24 cellular contexts compared by ENCODE assay signal in the genomic region with DNA sequence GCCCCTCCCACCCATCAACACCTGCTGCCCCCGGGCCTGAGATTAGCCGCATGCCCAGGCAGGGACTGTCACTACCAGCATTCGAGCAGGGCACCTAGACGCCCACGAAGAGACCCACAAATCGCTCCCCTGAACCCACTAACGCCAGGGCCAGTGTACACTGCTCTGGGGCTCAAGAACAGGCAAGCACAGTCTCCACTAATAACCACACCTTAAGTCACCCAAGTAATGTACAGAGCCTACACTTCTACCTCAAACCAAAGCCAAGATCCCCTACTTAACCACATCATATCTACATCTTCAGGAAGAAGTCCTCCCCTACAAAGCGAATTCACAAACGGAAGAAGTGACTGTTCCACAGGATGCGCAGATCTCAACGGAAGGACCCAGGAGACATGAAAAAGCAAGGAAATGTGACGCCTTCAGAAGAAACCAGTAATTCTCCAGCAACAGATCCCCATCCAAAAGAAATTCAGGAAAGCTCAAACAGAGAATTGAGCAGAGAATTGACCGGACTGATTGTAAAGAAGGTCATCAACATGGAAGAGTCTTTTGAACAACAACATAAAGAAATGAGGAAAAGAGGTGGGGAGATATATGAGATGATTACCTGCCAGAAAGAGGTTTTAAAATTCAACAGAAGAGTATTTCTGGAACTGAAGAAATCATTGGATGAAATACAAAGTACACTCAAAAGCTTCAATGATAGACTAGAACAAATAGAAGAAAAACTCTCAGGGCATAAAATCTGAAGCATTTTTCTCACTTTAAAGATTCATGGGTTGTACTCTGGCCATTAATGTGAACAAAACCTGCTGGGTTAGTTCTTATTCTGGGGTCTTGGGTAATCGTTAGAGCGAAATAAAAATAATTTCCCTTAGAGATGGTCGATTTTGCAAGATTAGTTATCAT. TPM values are rescaled to one million over a fixed set of nuclear protein-coding genes. Genes with fewer than 3 reads are reported as not detected.
DNase-seq lines count a peak whose midpoint lies in the region; ATAC-seq, FAIRE-seq and TF ChIP-seq lines count a peak whose summit lies in the region.
"Had no signal": no experiment of that assay in that cellular context is flagged by ENCODE, and none has a peak within 500 bp of the region (broad histone marks: within the 10 kb centered on the region; RNA-seq: fewer than 3 reads in every experiment).

No MANE protein-coding gene starts in this region.

- no peak for TF ChIP-seq POLR2A in NB4 (IDR thresholded peaks at IDR 0.05; ENCODE audit: extremely low read depth, insufficient read length)

- H3K4me1 ChIP-seq in CD4-positive, alpha-beta memory T cell (ENCODE audit: insufficient read depth, low read length), result peaks cover 3% of the 10 kb centered on the region
- H3K4me1 ChIP-seq in small intestine (ENCODE audit: control insufficient read depth in 2 of 2, insufficient read depth in 1 of 2, low read depth in 1 of 2, low read length in 1 of 2), result no peaks in the 10 kb centered on the region
- H3K4me1 ChIP-seq: adrenal gland, BE2C had no signal

- H3K4me1 Mint-ChIP-seq in CD4-positive, alpha-beta memory T cell, result peaks cover 4 to 16% (median 5%) of the 10 kb centered on the region in 4 donors
- H3K4me1 Mint-ChIP-seq in glutamatergic neuron (ENCODE audit: low read depth, unreplicated experiment), result no peaks in the 10 kb centered on the region
- peaks cover 0 to 10% (median 5%) of the 10 kb centered on the region in 4 donors for H3K4me1 Mint-ChIP-seq in naive thymus-derived CD8-positive, alpha-beta T cell

- H3K4me3 ChIP-seq in CD4-positive, alpha-beta memory T cell (ENCODE audit: low read length in 2 of 2), result no peak overlapping the region
- H3K4me3 ChIP-seq in NB4 (ENCODE audit: low read depth, low read length), result peak overlapping the region; percentile 32
- no peak overlapping the region for H3K4me3 ChIP-seq in small intestine (ENCODE audit: low read depth in 1 of 2, low read length in 2 of 2)
- H3K4me3 ChIP-seq: adrenal gland, heart left ventricle, left ventricle myocardium inferior, skin epidermis, tibial artery had no signal

- H3K27ac Mint-ChIP-seq in CD4-positive, alpha-beta memory T cell, result no peak overlapping the region
- no peak overlapping the region for H3K27ac Mint-ChIP-seq in glutamatergic neuron (ENCODE audit: unreplicated experiment)
- H3K27ac Mint-ChIP-seq in naive thymus-derived CD8-positive, alpha-beta T cell, result peak overlapping the region in 1 of 10 donors; percentile 13
- H3K27ac Mint-ChIP-seq: activated naive CD4-positive, alpha-beta T cell treated with anti-CD3 and anti-CD28 coated beads for 36 hours had no signal

- intact Hi-C loops in CD4-positive, alpha-beta memory T cell (cut with micrococcal nuclease), result no loop called here

- H3K9me3 ChIP-seq in CD4-positive, alpha-beta memory T cell (ENCODE audit: control insufficient read depth in 1 of 2, low read length in 2 of 2), result peaks cover 0 to 4% of the 10 kb centered on the region in 2 donors
- peaks cover 4% of the 10 kb centered on the region for H3K9me3 ChIP-seq in small intestine (ENCODE audit: control insufficient read depth, low read depth)
- H3K9me3 ChIP-seq: adrenal gland had no signal

- POLR2A ChIA-PET in CD4-positive, alpha-beta memory T cell (lab: Charles Lee; ENCODE audit: partially characterized antibody), result interaction anchor here (0.8 kb wide), 1 partner anchor 56 kb away, joined by 3 read pairs; the partner anchor contains the start of gene FIS1
- POLR2A ChIA-PET in naive thymus-derived CD8-positive, alpha-beta T cell (lab: Charles Lee), result no interaction called here

- no peak for DNase-seq in CD4-positive, alpha-beta memory T cell
- DNase-seq in NB4 (ENCODE audit: low read depth), result peak; percentile 70
- no peak for DNase-seq in glutamatergic neuron
- no peak for DNase-seq in naive thymus-derived CD8-positive, alpha-beta T cell
- DNase-seq in small intestine, result no peak
- DNase-seq in cortex of kidney (lab: John Stamatoyannopoulos, UW), result no peak
- DNase-seq in NOMO-1 treated with dmso at 0.1 percent for 144 hours (lab: John Stamatoyannopoulos, UW; ENCODE audit: unreplicated experiment), result no peak
- DNase-seq: activated CD4-positive, alpha-beta T cell treated with anti-CD3 and anti-CD28 coated beads for 4 hours; activated naive CD4-positive, alpha-beta T cell treated with anti-CD3 and anti-CD28 coated beads for 36 hours; adrenal gland; brain microvascular endothelial cell; effector memory CD4-positive, alpha-beta T cell; HCEC 1CT; Karpas-422; left ventricle myocardium inferior; MV-4-11; NCI-H1694 treated with DMSO at 0.1 percent for 48 hours; SHP77; tibial artery had no signal

- H3K27ac ChIP-seq in CD4-positive, alpha-beta memory T cell (ENCODE audit: low read depth, low read length), result no peak overlapping the region
- H3K27ac ChIP-seq in small intestine (ENCODE audit: low read depth in 1 of 2, low read length in 1 of 2), result no peak overlapping the region
- H3K27ac ChIP-seq: adrenal gland, brain microvascular endothelial cell, heart left ventricle, left ventricle myocardium inferior, skin epidermis, tibial artery had no signal

- H3K9me3 Mint-ChIP-seq in CD4-positive, alpha-beta memory T cell, result peaks cover 6 to 45% (median 29%) of the 10 kb centered on the region in 8 donors
- H3K9me3 Mint-ChIP-seq in glutamatergic neuron (ENCODE audit: unreplicated experiment), result peaks cover 13% of the 10 kb centered on the region
- peaks cover 5 to 39% (median 25%) of the 10 kb centered on the region in 9 donors for H3K9me3 Mint-ChIP-seq in naive thymus-derived CD8-positive, alpha-beta T cell

- peaks cover 4 to 16% of the 10 kb centered on the region in 2 donors for H3K36me3 Mint-ChIP-seq in CD4-positive, alpha-beta memory T cell
- peaks cover 27% of the 10 kb centered on the region for H3K36me3 Mint-ChIP-seq in glutamatergic neuron (ENCODE audit: unreplicated experiment)
- peaks cover 16 to 30% (median 22%) of the 10 kb centered on the region in 3 donors for H3K36me3 Mint-ChIP-seq in naive thymus-derived CD8-positive, alpha-beta T cell

- H3K36me3 ChIP-seq in CD4-positive, alpha-beta memory T cell (ENCODE audit: insufficient read depth, low read length), result no peaks in the 10 kb centered on the region
- no peaks in the 10 kb centered on the region for H3K36me3 ChIP-seq in small intestine (ENCODE audit: control insufficient read depth in 2 of 2, insufficient read depth in 2 of 2, low read length in 2 of 2)
- H3K36me3 ChIP-seq: adrenal gland, BE2C, brain microvascular endothelial cell, heart left ventricle, tibial artery had no signal

- CTCF ChIA-PET in CD4-positive, alpha-beta memory T cell (lab: Charles Lee; ENCODE audit: partially characterized antibody), result interaction anchor here (0.6 to 1.1 kb wide), 4 partner anchors 15 to 81 kb away, joined by 3 to 4 read pairs (median 3); no protein-coding TSS in a partner anchor

- peak overlapping the region in 5 of 8 donors; percentile 1 to 34 (median 22) for H3K4me3 Mint-ChIP-seq in CD4-positive, alpha-beta memory T cell
- peak overlapping the region; percentile 43 for H3K4me3 Mint-ChIP-seq in glutamatergic neuron (ENCODE audit: unreplicated experiment)
- peak overlapping the region in 8 of 10 donors; percentile 1 to 41 (median 15) for H3K4me3 Mint-ChIP-seq in naive thymus-derived CD8-positive, alpha-beta T cell
- H3K4me3 Mint-ChIP-seq: activated naive CD4-positive, alpha-beta T cell treated with anti-CD3 and anti-CD28 coated beads for 36 hours had no signal

- FAIRE-seq in small intestine (lab: Jason Lieb, UNC), result no peak

- no peak for ATAC-seq in naive thymus-derived CD8-positive, alpha-beta T cell
- no peak for ATAC-seq in HG02885 (IDR thresholded peaks at IDR 0.05; ENCODE audit: poor library complexity, unreplicated experiment)
- ATAC-seq: heart left ventricle, Panc1 had no signal

- peaks cover 25% of the 10 kb centered on the region for H3K27me3 ChIP-seq in CD4-positive, alpha-beta memory T cell (ENCODE audit: insufficient read depth, low read length)
- peaks cover 7 to 54% of the 10 kb centered on the region in 2 donors for H3K27me3 ChIP-seq in small intestine (ENCODE audit: control insufficient read depth in 2 of 2, insufficient read depth in 2 of 2, low read length in 2 of 2)

- TF ChIP-seq CTCF in NB4 (IDR thresholded peaks at IDR 0.05; ENCODE audit: low read depth, low read length) (no peak), glutamatergic neuron (IDR thresholded peaks at IDR 0.05; ENCODE audit: partially characterized antibody, unreplicated experiment) (no peak)

- 53 to 65% (median 62%) methylated on average over 16 of the region's 16 CpGs for WGBS in small intestine, 3 donors

- H3K27me3 Mint-ChIP-seq in CD4-positive, alpha-beta memory T cell, result peaks cover 33 to 44% of the 10 kb centered on the region in 2 donors
- peaks cover 23% of the 10 kb centered on the region for H3K27me3 Mint-ChIP-seq in glutamatergic neuron (ENCODE audit: unreplicated experiment)
- peaks cover 34 to 80% (median 46%) of the 10 kb centered on the region in 5 donors for H3K27me3 Mint-ChIP-seq in naive thymus-derived CD8-positive, alpha-beta T cell

RNA-seq across cellular contexts. Expression of gene IFT22, which starts 20.9 kb away (rescaled TPM):
- 1 to 10 TPM; 2.6 TPM for total RNA-seq in CD4-positive, alpha-beta memory T cell
- polyA plus RNA-seq in CD4-positive, alpha-beta memory T cell, result 1 to 10 TPM; 6.3 to 6.7 TPM
- total RNA-seq in glutamatergic neuron (ENCODE audit: unreplicated experiment), result 20.9 TPM
- 1 to 10 TPM; 4.0 to 4.2 TPM for total RNA-seq in naive thymus-derived CD8-positive, alpha-beta T cell
- polyA plus RNA-seq in naive thymus-derived CD8-positive, alpha-beta T cell, result 1 to 10 TPM; 6.5 to 8.2 (median 8.0) TPM
- polyA plus RNA-seq in small intestine, result 10 to 100 TPM in 1 of 3 donors, 1 to 10 TPM in 2; 2.2 to 12.6 (median 4.1) TPM

RNA-seq across cellular contexts. Expression of gene FIS1, which starts 55.8 kb away (rescaled TPM):
- 100 to 1,000 TPM; 100 to 104 TPM for total RNA-seq in CD4-positive, alpha-beta memory T cell
- 100 to 1,000 TPM; 186 to 198 TPM for polyA plus RNA-seq in CD4-positive, alpha-beta memory T cell
- 128 TPM for total RNA-seq in glutamatergic neuron (ENCODE audit: unreplicated experiment)
- 100 to 1,000 TPM; 118 to 124 TPM for total RNA-seq in naive thymus-derived CD8-positive, alpha-beta T cell
- polyA plus RNA-seq in naive thymus-derived CD8-positive, alpha-beta T cell, result 100 to 1,000 TPM; 225 to 235 (median 228) TPM
- polyA plus RNA-seq in small intestine, result 100 to 1,000 TPM; 236 to 319 (median 248) TPM
